28 cellular contexts compared by ENCODE assay signal in the genomic region with DNA sequence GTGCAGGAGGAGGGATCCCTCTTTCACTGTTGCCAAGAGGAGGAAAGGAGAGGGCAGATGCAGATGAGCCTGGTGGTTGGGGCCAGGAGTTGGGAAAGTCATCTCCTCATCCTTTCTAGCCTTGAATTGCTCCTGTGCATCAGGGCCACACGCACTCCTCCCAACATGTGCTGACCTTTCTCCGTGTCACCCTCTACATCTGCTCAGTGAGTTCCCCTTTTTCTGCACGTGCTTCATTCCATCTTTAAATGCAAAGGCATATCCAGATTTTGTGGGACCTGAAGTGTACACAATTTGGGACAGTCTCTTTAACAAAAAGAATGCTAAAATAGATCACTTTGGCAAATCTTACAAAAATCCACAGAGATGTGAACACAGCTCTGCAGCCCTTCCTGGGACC.
"Had no signal": no experiment of that assay in that cellular context is flagged by ENCODE, and none has a peak within 500 bp of the region (broad histone marks: within the 10 kb centered on the region; RNA-seq: fewer than 3 reads in every experiment).

No MANE protein-coding gene starts in this region.

- DNase-seq: activated CD4-positive, alpha-beta T cell treated with anti-CD3 and anti-CD28 coated beads for 48 hours; activated CD4-positive, alpha-beta T cell treated with anti-CD3 and anti-CD28 coated beads, Interleukin-2, amount 50 U/mL, for 4 hours; activated CD4-positive, CD25-positive, alpha-beta regulatory T cell treated with anti-CD3 and anti-CD28 coated beads, Interleukin-2, amount 50 U/mL, for 72 hours; activated CD8-positive, alpha-beta memory T cell treated with anti-CD3 and anti-CD28 coated beads, Interleukin-2, amount 50 U/mL, for 48 hours; activated CD8-positive, alpha-beta T cell treated with anti-CD3 and anti-CD28 coated beads, Interleukin-2, amount 10 ng/mL, durations not matched to agents 7 days and 5 days; activated naive CD4-positive, alpha-beta T cell treated with anti-CD3 and anti-CD28 coated beads, Interleukin-2, amount 50 U/mL, for 16 hours; activated naive CD8-positive, alpha-beta T cell treated with anti-CD3 and anti-CD28 coated beads, Interleukin-2, amount 10 ng/mL, durations not matched to agents 7 days and 5 days; activated T-cell treated with anti-CD3 and anti-CD28 coated beads, Interleukin-2, amount 50 U/mL, for 1 hour; MG63; NCI-H1092; NCI-H1417 treated with DMSO at 0.1 percent for 48 hours; NCI-H1694; NCI-H2029 treated with DMSO at 0.1 percent for 48 hours; NCI-H345; NCI-H510A; NCI-H526 treated with DMSO at 0.1 percent for 48 hours; NCI-H82; Right ventricle myocardium superior; T-cell; T-helper 2 cell; T1000 had no signal

- H3K27me3 ChIP-seq: SJSA1 had no signal

- H3K4me3 ChIP-seq: adrenal gland, MG63, SJSA1 had no signal

- FAIRE-seq: astrocyte had no signal

- H3K36me3 ChIP-seq: adrenal gland, MG63, SJSA1 had no signal

- H3K4me1 ChIP-seq: adrenal gland, SJSA1 had no signal

- H3K9me3 ChIP-seq: adrenal gland, MG63 had no signal

- ATAC-seq: activated CD8-positive, alpha-beta T cell treated with anti-CD3 and anti-CD28 coated beads, Interleukin-2, amount 10 ng/mL, durations not matched to agents 7 days and 5 days; Panc1; SK-N-SH treated with all-trans-retinoic acid at 6 μM for 48 hours; T-cell; WTC11 had no signal

- H3K27ac ChIP-seq: adrenal gland, RWPE1, SJSA1 had no signal
